ENCODE assay signal across 1 cellular context in genomic region chr1:15153842-15154479, GRCh38.
A peak's percentile ranks its signal among the peaks of the same experiment; 100 is the strongest.
TF ChIP-seq lines count a peak whose summit lies in the region.

No MANE protein-coding gene starts in this region.

TF ChIP-seq in HEK293, 187 proteins besides CTCF, POLR2A, EP300 and RAD21 (continued from another document and continues in another):
- TF ChIP-seq PATZ1 (tag by site-specific recombination; IDR thresholded peaks at IDR 0.05) (no peak), KLF16 (tag by site-specific recombination; IDR thresholded peaks at IDR 0.05) (no peak), ZNF677 (tag by site-specific recombination; IDR thresholded peaks at IDR 0.05) (no peak), ZNF558 (tag by site-specific recombination; IDR thresholded peaks at IDR 0.05) (no peak), ZNF580 (tag by site-specific recombination; IDR thresholded peaks at IDR 0.05) (no peak), ZNF830 (tag by site-specific recombination; IDR thresholded peaks at IDR 0.05; ENCODE audit: low read depth) (no peak), BCL11B (tag by site-specific recombination; IDR thresholded peaks at IDR 0.05; ENCODE audit: low read depth) (no peak), HIC1 (tag by site-specific recombination; IDR thresholded peaks at IDR 0.05) (no peak), KLF9 (tag by site-specific recombination; IDR thresholded peaks at IDR 0.05; ENCODE audit: low read depth) (no peak), ZNF518A (tag by site-specific recombination; conservative IDR thresholded peaks at IDR 0.05; ENCODE audit: low read depth) (no peak), ZNF302 (tag by site-specific recombination; IDR thresholded peaks at IDR 0.05; ENCODE audit: low read depth) (no peak), ZNF785 (tag by site-specific recombination; IDR thresholded peaks at IDR 0.05) (no peak), ZNF394 (tag by site-specific recombination; IDR thresholded peaks at IDR 0.05; ENCODE audit: borderline replicate concordance) (no peak), MZF1 (tag by site-specific recombination; IDR thresholded peaks at IDR 0.05; ENCODE audit: borderline replicate concordance) (no peak), ZSCAN4 (tag by site-specific recombination; IDR thresholded peaks at IDR 0.05) (no peak), ZNF10 (tag by site-specific recombination; IDR thresholded peaks at IDR 0.05) (no peak), ZNF140 (tag by site-specific recombination; IDR thresholded peaks at IDR 0.05) (no peak), ZNF529 (tag by site-specific recombination; IDR thresholded peaks at IDR 0.05; ENCODE audit: insufficient replicate concordance) (no peak), ZNF449 (tag by site-specific recombination; IDR thresholded peaks at IDR 0.05) (peak; percentile 58; the same call in 1 of the 2 replicates), ZNF26 (tag by site-specific recombination; IDR thresholded peaks at IDR 0.05) (no peak), TCF7L2 (IDR thresholded peaks at IDR 0.05; ENCODE audit: borderline replicate concordance, low read depth, low read length) (no peak), PRDM2 (tag by site-specific recombination; IDR thresholded peaks at IDR 0.05; ENCODE audit: borderline replicate concordance) (no peak), ZBTB8A (tag by site-specific recombination; IDR thresholded peaks at IDR 0.05) (peak; percentile 72; the same call in 1 of the 2 replicates), ZNF121 (tag by site-specific recombination; IDR thresholded peaks at IDR 0.05) (0 out of 2 replicates have a peak, but pooled peaks have one; percentile 8), ELK4 (IDR thresholded peaks at IDR 0.05; ENCODE audit: borderline replicate concordance, low read depth, low read length) (no peak), ZNF561 (tag by site-specific recombination; IDR thresholded peaks at IDR 0.05; ENCODE audit: borderline replicate concordance) (peak; percentile 81), ZFP69B (tag by site-specific recombination; IDR thresholded peaks at IDR 0.05) (no peak), ZNF621 (tag by site-specific recombination; IDR thresholded peaks at IDR 0.05) (no peak), ZFP37 (tag by site-specific recombination; IDR thresholded peaks at IDR 0.05) (no peak), ZNF660 (tag by site-specific recombination; IDR thresholded peaks at IDR 0.05) (peak; percentile 81), KLF1 (tag by site-specific recombination; IDR thresholded peaks at IDR 0.05) (no peak), ZNF76 (tag by site-specific recombination; IDR thresholded peaks at IDR 0.05; ENCODE audit: borderline replicate concordance, low read depth) (no peak), GFI1B (tag by site-specific recombination; IDR thresholded peaks at IDR 0.05) (no peak), ZNF701 (tag by site-specific recombination; IDR thresholded peaks at IDR 0.05) (no peak)
